In genomic region chr5:151155149-151155776, GRCh38 we compare ENCODE assay signal across 8 cellular contexts. TPM values are rescaled to one million over a fixed set of nuclear protein-coding genes. Genes with fewer than 3 reads are reported as not detected.
DNase-seq lines count a peak whose midpoint lies in the region; ATAC-seq, FAIRE-seq and TF ChIP-seq lines count a peak whose summit lies in the region.

No MANE protein-coding gene starts in this region.

- H3K27ac ChIP-seq in pancreas = peak overlapping the region in 1 of 4 donors; percentile 6

- H3K27me3 ChIP-seq in pancreas = no peaks in the 10 kb centered on the region

- peak; percentile 32 to 44 for DNase-seq in activated CD4-positive, alpha-beta T cell treated with anti-CD3 and anti-CD28 coated beads for 4 hours
- peak; percentile 52 for DNase-seq in stimulated activated CD4-positive, alpha-beta T cell treated with anti-CD3 and anti-CD28 coated beads, Interleukin-4, amount 100 ng/mL, for 24 hours
- no peak for DNase-seq in NCI-H187 (lab: John Stamatoyannopoulos, UW)
- DNase-seq in pancreas = no peak

- no peaks in the 10 kb centered on the region for H3K9me3 ChIP-seq in pancreas

- no peaks in the 10 kb centered on the region for H3K36me3 ChIP-seq in pancreas

- peak; percentile 33 for ATAC-seq in GM18498 (IDR thresholded peaks at IDR 0.05; ENCODE audit: unreplicated experiment)
- ATAC-seq in HG02981 (IDR thresholded peaks at IDR 0.05; ENCODE audit: unreplicated experiment) = peak; percentile 9
- peak; percentile 24 for ATAC-seq in esophagus mucosa
- ATAC-seq in HG03521 (IDR thresholded peaks at IDR 0.05; ENCODE audit: unreplicated experiment) = no peak
- ATAC-seq in pancreas = no peak

- intact Hi-C loops in pancreas (cut with DNase I) = no loop called here

- no peak for FAIRE-seq in pancreas (lab: Jason Lieb, UNC)

- H3K4me3 ChIP-seq in pancreas = peak overlapping the region in 1 of 4 donors; percentile 59

- no peak for TF ChIP-seq CTCF in pancreas (IDR thresholded peaks at IDR 0.05)

- H3K4me1 ChIP-seq in pancreas = peaks cover 3 to 20% (median 6%) of the 10 kb centered on the region in 3 donors

- 78 to 81% methylated on average over 9 of the region's 9 CpGs for WGBS in pancreas, 2 donors

RNA-seq across cellular contexts. Expression of gene ANXA6, which starts 2.3 kb away (rescaled TPM):
- 10.8 TPM for total RNA-seq in esophagus mucosa
- 10 to 100 TPM; 39.6 to 70.8 (median 48.7) TPM for total RNA-seq in pancreas
- 10 to 100 TPM; 37.0 to 64.2 TPM for polyA plus RNA-seq in pancreas

Comparison
In these comparisons a context has a peak if more than half of its experiments do, and no peak if none do; other contexts are left out.
1. ATAC-seq: peak in GM18498 (single experiment), HG02981 (single experiment) and esophagus mucosa (single experiment); none in HG03521 (single experiment) and pancreas (0 of 4).
2. DNase-seq: peak in activated CD4-positive, alpha-beta T cell treated with anti-CD3 and anti-CD28 coated beads for 4 hours (2 of 2) and stimulated activated CD4-positive, alpha-beta T cell treated with anti-CD3 and anti-CD28 coated beads, Interleukin-4, amount 100 ng/mL, for 24 hours (single experiment); none in NCI-H187 (0 of 2) and pancreas (0 of 6).